31 cellular contexts compared by ENCODE assay signal in genomic region chr14:104081951-104082464, GRCh38. TPM values are rescaled to one million over a fixed set of nuclear protein-coding genes. Genes with fewer than 3 reads are reported as not detected.
DNase-seq lines count a peak whose midpoint lies in the region; ATAC-seq and TF ChIP-seq lines count a peak whose summit lies in the region.
"Had no signal": no experiment of that assay in that cellular context is flagged by ENCODE, and none has a peak within 500 bp of the region (broad histone marks: within the 10 kb centered on the region; RNA-seq: fewer than 3 reads in every experiment).

No MANE protein-coding gene starts in this region.

- peak overlapping the region; percentile 17 for H3K27ac Mint-ChIP-seq in endodermal cell
- H3K27ac Mint-ChIP-seq: activated CD8-positive, alpha-beta T cell treated with anti-CD3 and anti-CD28 coated beads for 36 hours; activated naive CD4-positive, alpha-beta T cell treated with anti-CD3 and anti-CD28 coated beads, Interleukin-2, amount 50 U/mL, for 72 hours; stimulated activated effector memory CD8-positive, alpha-beta T cell treated with anti-CD3 and anti-CD28 coated beads, Interleukin-12 subunit alpha, Interleukin-12 subunit beta, amount 100 ng/mL, for 72 hours; T-helper 2 cell treated with Interferon-gamma antibody and Interleukin-4, amounts not matched to agents 5 μg/mL and 100 μg/mL, for 36 hours had no signal

- CTCF ChIA-PET in SK-N-SH (lab: Yijun Ruan, JAX), result interaction anchor here (1.0 kb wide), 1 partner anchor 482 kb away, joined by 3 read pairs; no protein-coding TSS in a partner anchor

- H3K27me3 Mint-ChIP-seq in endodermal cell (ENCODE audit: insufficient read depth), result peaks cover 5% of the 10 kb centered on the region

- TF ChIP-seq CTCF in SK-N-SH (IDR thresholded peaks at IDR 0.05), result no peak
- TF ChIP-seq CTCF in GM13976 (IDR thresholded peaks at IDR 0.05; ENCODE audit: borderline replicate concordance, control extremely low read depth, extremely low read depth, insufficient read depth, missing control alignments), result no peak
- no peak for TF ChIP-seq CTCF in endodermal cell (conservative IDR thresholded peaks at IDR 0.05)
- TF ChIP-seq CTCF in osteoblast (IDR thresholded peaks at IDR 0.05; ENCODE audit: extremely low read depth, low read depth, low read length), result no peak

- peaks cover 3% of the 10 kb centered on the region for H3K4me1 Mint-ChIP-seq in endodermal cell

- H3K4me1 ChIP-seq in SK-N-SH (ENCODE audit: control insufficient read depth in 1 of 2, insufficient read depth in 2 of 2, low read depth in 1 of 2, low read length in 1 of 2), result peaks cover 0 to 20% of the 10 kb centered on the region in 2 experiments; a peak in 1 of 4 replicates
- H3K4me1 ChIP-seq in endodermal cell (ENCODE audit: control insufficient read depth, insufficient read depth, low read length), result no peaks in the 10 kb centered on the region
- no peaks in the 10 kb centered on the region for H3K4me1 ChIP-seq in osteoblast (ENCODE audit: insufficient read depth, low read length)
- H3K4me1 ChIP-seq: left lung, upper lobe of right lung had no signal

- no peaks in the 10 kb centered on the region for H3K79me2 ChIP-seq in SK-N-SH (ENCODE audit: insufficient read depth)
- no peaks in the 10 kb centered on the region for H3K79me2 ChIP-seq in osteoblast (ENCODE audit: insufficient read depth, low read length)

- no peaks in the 10 kb centered on the region for H3K9me3 Mint-ChIP-seq in endodermal cell
- H3K9me3 Mint-ChIP-seq: activated CD8-positive, alpha-beta T cell treated with anti-CD3 and anti-CD28 coated beads for 36 hours; activated naive CD4-positive, alpha-beta T cell treated with anti-CD3 and anti-CD28 coated beads, Interleukin-2, amount 50 U/mL, for 72 hours; naive thymus-derived CD4-positive, alpha-beta T cell; stimulated activated effector memory CD8-positive, alpha-beta T cell treated with anti-CD3 and anti-CD28 coated beads, Interleukin-12 subunit alpha, Interleukin-12 subunit beta, amount 100 ng/mL, for 72 hours; T-helper 2 cell treated with Interferon-gamma antibody and Interleukin-4, amounts not matched to agents 5 μg/mL and 100 μg/mL, for 36 hours had no signal

- no peak overlapping the region for H3K4me3 Mint-ChIP-seq in endodermal cell
- H3K4me3 Mint-ChIP-seq: activated CD8-positive, alpha-beta T cell treated with anti-CD3 and anti-CD28 coated beads for 36 hours; naive thymus-derived CD4-positive, alpha-beta T cell; stimulated activated effector memory CD8-positive, alpha-beta T cell treated with anti-CD3 and anti-CD28 coated beads, Interleukin-12 subunit alpha, Interleukin-12 subunit beta, amount 100 ng/mL, for 72 hours; T-helper 2 cell treated with Interferon-gamma antibody and Interleukin-4, amounts not matched to agents 5 μg/mL and 100 μg/mL, for 36 hours had no signal

- no peaks in the 10 kb centered on the region for H3K36me3 Mint-ChIP-seq in endodermal cell (ENCODE audit: low read depth)
- H3K36me3 Mint-ChIP-seq: activated naive CD4-positive, alpha-beta T cell treated with anti-CD3 and anti-CD28 coated beads, Interleukin-2, amount 50 U/mL, for 72 hours; naive thymus-derived CD4-positive, alpha-beta T cell; stimulated activated effector memory CD8-positive, alpha-beta T cell treated with anti-CD3 and anti-CD28 coated beads, Interleukin-12 subunit alpha, Interleukin-12 subunit beta, amount 100 ng/mL, for 72 hours had no signal

- H3K4me3 ChIP-seq in SK-N-SH (ENCODE audit: low read depth in 2 of 2, low read length in 1 of 2) (no peak overlapping the region), endodermal cell (ENCODE audit: low read length) (no peak overlapping the region), osteoblast (ENCODE audit: insufficient read depth, low read length) (no peak overlapping the region)
- H3K4me3 ChIP-seq: left lung, PC-9, upper lobe of right lung had no signal

- WGBS in SK-N-SH (ENCODE audit: low lambda C conversion rate), result 80% methylated on average over 7 of the region's 15 CpGs
- WGBS in endodermal cell (ENCODE audit: insufficient coverage in 1 of 2, insufficient read length in 1 of 2), 2 experiments, result 88 to 95% methylated on average over 11 to 15 of the region's 15 CpGs

- H3K4me2 ChIP-seq in SK-N-SH (no peak overlapping the region), osteoblast (ENCODE audit: insufficient read depth, low read length) (no peak overlapping the region)
- H3K4me2 ChIP-seq: PC-9 had no signal

- no peaks in the 10 kb centered on the region for H4K20me1 ChIP-seq in SK-N-SH (ENCODE audit: insufficient read depth)
- H4K20me1 ChIP-seq in osteoblast (ENCODE audit: insufficient read depth, low read length), result no peaks in the 10 kb centered on the region

- H2AFZ ChIP-seq in SK-N-SH (ENCODE audit: low read depth), result no peak overlapping the region
- no peak overlapping the region for H2AFZ ChIP-seq in osteoblast (ENCODE audit: low read length)
- H2AFZ ChIP-seq: PC-9 had no signal

- no peak for ATAC-seq in SK-N-SH treated with all-trans-retinoic acid at 6 μM for 48 hours
- no peak for ATAC-seq in GM21526 (IDR thresholded peaks at IDR 0.05; ENCODE audit: low FRiP score, unreplicated experiment)
- ATAC-seq: activated CD8-positive, alpha-beta T cell treated with anti-CD3 and anti-CD28 coated beads for 36 hours; activated naive CD4-positive, alpha-beta T cell treated with anti-CD3 and anti-CD28 coated beads, Interleukin-2, amount 50 U/mL, for 72 hours; naive thymus-derived CD4-positive, alpha-beta T cell; stimulated activated effector memory CD8-positive, alpha-beta T cell treated with anti-CD3 and anti-CD28 coated beads, Interleukin-12 subunit alpha, Interleukin-12 subunit beta, amount 100 ng/mL, for 72 hours had no signal

- H3K9me3 ChIP-seq in SK-N-SH (no peaks in the 10 kb centered on the region), endodermal cell (ENCODE audit: control insufficient read depth, low read length) (no peaks in the 10 kb centered on the region), osteoblast (ENCODE audit: low read depth, low read length) (no peaks in the 10 kb centered on the region)
- H3K9me3 ChIP-seq: left lung, upper lobe of right lung had no signal

- POLR2A ChIA-PET in SK-N-SH (lab: Yijun Ruan, JAX), result no interaction called here

- H3K27ac ChIP-seq in SK-N-SH (ENCODE audit: low read depth in 2 of 2, low read length in 1 of 2) (no peak overlapping the region), endodermal cell (ENCODE audit: low read depth, low read length) (no peak overlapping the region), osteoblast (ENCODE audit: low read depth, low read length) (no peak overlapping the region)
- H3K27ac ChIP-seq: 22Rv1, brain microvascular endothelial cell, left lung, PC-9, upper lobe of right lung had no signal

- no peaks in the 10 kb centered on the region for H3K9me2 ChIP-seq in SK-N-SH

- in situ Hi-C loops in GM13976 (cut with MboI; ENCODE audit: low sequenced_read_pairs, unreplicated experiment), result no loop called here

- H3K9ac ChIP-seq in SK-N-SH, result no peak overlapping the region
- no peak overlapping the region for H3K9ac ChIP-seq in endodermal cell (ENCODE audit: extremely low read depth, low read length, poor library complexity, severe bottlenecking)

- TF ChIP-seq RAD21 in SK-N-SH (IDR thresholded peaks at IDR 0.05; ENCODE audit: low read length), result no peak

- H3K27me3 ChIP-seq in SK-N-SH (ENCODE audit: insufficient read depth) (no peaks in the 10 kb centered on the region; the same call in 1 of the 2 replicates), endodermal cell (ENCODE audit: control insufficient read depth, insufficient read depth, low read length, poor library complexity, severe bottlenecking) (no peaks in the 10 kb centered on the region), osteoblast (ENCODE audit: insufficient read depth, low read length) (peaks cover 3% of the 10 kb centered on the region)

- H3F3A ChIP-seq in SK-N-SH (replicated peaks; ENCODE audit: insufficient read depth), result no peaks in the 10 kb centered on the region

- TF ChIP-seq EP300 in SK-N-SH (IDR thresholded peaks at IDR 0.05; ENCODE audit: borderline replicate concordance in 1 of 2, low read depth in 1 of 2, low read length in 1 of 2), result no peak

- DNase-seq in SK-N-SH (peak; percentile 30), GM13976 (ENCODE audit: low spot score) (peak; percentile 21), endodermal cell (no peak), osteoblast (ENCODE audit: insufficient read length, low spot score, missing footprints) (peak; percentile 90), NCI-H187 treated with DMSO at 0.1 percent for 48 hours (lab: John Stamatoyannopoulos, UW) (no peak), NCI-H524 (lab: John Stamatoyannopoulos, UW) (no peak)
- DNase-seq: activated CD8-positive, alpha-beta T cell treated with anti-CD3 and anti-CD28 coated beads for 36 hours; amygdala; brain microvascular endothelial cell; Calu3; GDM1; KBM-7; naive thymus-derived CD4-positive, alpha-beta T cell; NCI-H1105; NCI-H2227 treated with DMSO at 0.1 percent for 48 hours; nucleus accumbens; PC-9; SHP77; stimulated activated CD4-positive, alpha-beta T cell treated with anti-CD3 and anti-CD28 coated beads, Interleukin-15, amount 100 ng/mL, for 24 hours; stimulated activated CD4-positive, alpha-beta T cell treated with anti-CD3 and anti-CD28 coated beads, Interleukin-4, amount 100 ng/mL, for 4 hours had no signal

- H3K36me3 ChIP-seq in SK-N-SH (replicated peaks in 1 of 2; ENCODE audit: control insufficient read depth in 1 of 2, insufficient read depth in 2 of 2, low read length in 1 of 2) (no peaks in the 10 kb centered on the region), endodermal cell (ENCODE audit: control insufficient read depth, insufficient read depth, low read length) (no peaks in the 10 kb centered on the region), osteoblast (ENCODE audit: insufficient read depth, low read length) (no peaks in the 10 kb centered on the region)
- H3K36me3 ChIP-seq: brain microvascular endothelial cell, left lung, upper lobe of right lung had no signal

TF ChIP-seq in SK-N-SH, 30 proteins besides CTCF, POLR2A, EP300 and RAD21 (continues in another document):
- TF ChIP-seq FOXM1 (IDR thresholded peaks at IDR 0.05; ENCODE audit: low read depth), result no peak

TF ChIP-seq in SK-N-SH treated with all-trans-retinoic acid at 6 μM for 48 hours, 23 proteins besides CTCF, POLR2A, EP300 and RAD21 (continues in another document):
- no peak for TF ChIP-seq SNAI2 (CRISPR knock-in tag; IDR thresholded peaks at IDR 0.05)

RNA-seq across cellular contexts. Expression of gene ASPG, which starts 3.5 kb away (rescaled TPM):
- not detected in 2 replicates for polyA plus RNA-seq in SK-N-SH (2012; rRNA removed)
- not detected in 2 replicates for polyA plus RNA-seq in SK-N-SH (2012; cell fraction: cytosol; rRNA removed)
- 0.01 TPM in 1 of 2 replicates, not detected in the other for polyA plus RNA-seq in SK-N-SH (2012; cell fraction: nucleus; rRNA removed)
- total RNA-seq in endodermal cell (1 to 10 TPM in 1 of 2 donors, under 1 TPM in 1; 0.71 to 1.4 TPM), osteoblast (under 0.01 TPM in 1 of 2 replicates, not detected in the other)
- 0.32 TPM for polyA plus RNA-seq in endodermal cell (2013, experiment 1 of 2)
- polyA plus RNA-seq in endodermal cell (2013, experiment 2 of 2), result 0.33 TPM
- total RNA-seq: activated CD8-positive, alpha-beta T cell treated with anti-CD3 and anti-CD28 coated beads for 36 hours; activated naive CD4-positive, alpha-beta T cell treated with anti-CD3 and anti-CD28 coated beads, Interleukin-2, amount 50 U/mL, for 72 hours; Calu3; H4; M059J; PC-9; pulmonary artery endothelial cell had no signal
- polyA plus RNA-seq: naive thymus-derived CD4-positive, alpha-beta T cell had no signal

RNA-seq across cellular contexts. Expression of gene KIF26A, which starts 56.4 kb away (rescaled TPM):
- 1.4 and 1.7 TPM in 2 replicates for polyA plus RNA-seq in SK-N-SH (2012; rRNA removed)
- 0.79 and 1.5 TPM in 2 replicates for polyA plus RNA-seq in SK-N-SH (2012; cell fraction: cytosol; rRNA removed)
- 2.1 and 4.0 TPM in 2 replicates for polyA plus RNA-seq in SK-N-SH (2012; cell fraction: nucleus; rRNA removed)
- total RNA-seq in endodermal cell (10 to 100 TPM; 36.7 to 54.8 TPM), osteoblast (not detected in 2 replicates)
- 9.9 TPM for polyA plus RNA-seq in endodermal cell (2013, experiment 1 of 2)
- 8.4 TPM for polyA plus RNA-seq in endodermal cell (2013, experiment 2 of 2)
- total RNA-seq: M059J had no signal
- polyA plus RNA-seq: naive thymus-derived CD4-positive, alpha-beta T cell had no signal

Comparison
In these comparisons a context has a peak if more than half of its experiments do, and no peak if none do; other contexts are left out.
1. DNase-seq: peak in SK-N-SH (single experiment), GM13976 (single experiment) and osteoblast (single experiment); none in endodermal cell (single experiment), NCI-H187 treated with DMSO at 0.1 percent for 48 hours (single experiment) and NCI-H524 (0 of 2).
2. RNA of gene KIF26A, which starts 56.4 kb away (total RNA-seq): 36.7 to 54.8 TPM in endodermal cell; not detected in osteoblast; every median in the first group is over 10 times any median in the second.